In the genomic region with DNA sequence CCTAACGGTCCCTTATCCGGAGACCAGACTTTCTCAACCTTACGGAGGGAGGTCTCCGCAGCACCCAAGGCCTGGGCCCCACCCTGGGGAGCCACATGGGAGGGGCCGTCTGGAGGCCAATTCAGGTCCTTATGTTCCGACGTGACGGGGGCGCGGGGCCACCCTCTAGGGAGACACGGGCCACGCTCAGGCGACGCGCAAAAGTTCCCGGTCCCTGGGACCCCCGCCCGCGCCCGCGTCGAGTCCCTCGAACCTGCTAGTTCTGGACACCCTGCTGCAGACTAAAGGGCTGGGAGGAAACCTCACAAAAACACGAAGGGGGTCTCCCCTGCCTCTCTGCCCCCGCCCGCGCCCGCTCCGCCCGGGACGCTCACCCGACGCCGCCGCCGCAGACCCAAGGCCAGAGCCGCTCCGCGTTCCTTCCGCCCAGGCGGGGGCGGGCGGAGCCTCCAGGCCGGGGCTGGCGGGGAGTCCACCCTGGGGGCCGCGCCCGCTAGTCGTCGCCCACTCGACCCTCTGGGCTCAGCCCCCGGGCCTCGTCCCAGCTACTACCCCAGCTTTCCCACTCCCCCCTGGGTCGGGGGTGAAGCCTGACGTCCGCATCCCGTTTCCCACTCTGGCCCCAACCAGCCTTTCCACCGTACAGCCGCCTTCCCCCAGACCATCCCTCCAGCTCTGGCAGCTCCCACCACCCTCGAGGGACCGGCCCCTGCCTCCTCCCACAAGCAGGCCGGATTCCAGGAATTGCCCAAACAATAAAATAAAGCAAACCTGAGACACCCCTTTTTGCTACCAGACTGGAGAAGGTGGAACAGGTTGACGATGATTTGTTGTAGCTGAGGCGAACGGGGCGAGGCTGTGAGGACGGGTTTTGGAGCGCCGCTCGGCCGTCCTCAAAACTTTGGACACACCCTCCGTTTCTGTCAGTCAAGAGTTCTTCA, we compare ENCODE assay signal across 1 cellular context.
TF ChIP-seq lines count a peak whose summit lies in the region.

No MANE protein-coding gene starts in this region.

TF ChIP-seq in K562, 482 proteins besides CTCF, POLR2A, EP300 and RAD21 (continues in another document):
- TF ChIP-seq HNRNPLL (IDR thresholded peaks at IDR 0.05; ENCODE audit: low read depth, low read length, poor library complexity, severe bottlenecking): peak; percentile 74
- TF ChIP-seq, protein P1, sequence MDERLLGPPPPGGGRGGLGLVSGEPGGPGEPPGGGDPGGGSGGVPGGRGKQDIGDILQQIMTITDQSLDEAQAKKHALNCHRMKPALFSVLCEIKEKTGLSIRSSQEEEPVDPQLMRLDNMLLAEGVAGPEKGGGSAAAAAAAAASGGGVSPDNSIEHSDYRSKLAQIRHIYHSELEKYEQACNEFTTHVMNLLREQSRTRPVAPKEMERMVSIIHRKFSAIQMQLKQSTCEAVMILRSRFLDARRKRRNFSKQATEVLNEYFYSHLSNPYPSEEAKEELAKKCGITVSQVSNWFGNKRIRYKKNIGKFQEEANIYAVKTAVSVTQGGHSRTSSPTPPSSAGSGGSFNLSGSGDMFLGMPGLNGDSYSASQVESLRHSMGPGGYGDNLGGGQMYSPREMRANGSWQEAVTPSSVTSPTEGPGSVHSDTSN (CRISPR knock-in tag; IDR thresholded peaks at IDR 0.05; ENCODE audit: low read depth): no peak
- TF ChIP-seq, protein P1 (tag; conservative IDR thresholded peaks at IDR 0.05; ENCODE audit: low read depth): peak; percentile 63; the same call in 1 of the 2 replicates
- TF ChIP-seq ELF2 (CRISPR knock-in tag; IDR thresholded peaks at IDR 0.05): 0 out of 2 replicates have a peak, but pooled peaks have one; percentile 50
- TF ChIP-seq ZNF408 (CRISPR knock-in tag; IDR thresholded peaks at IDR 0.05; ENCODE audit: low read depth): no peak
- TF ChIP-seq HDAC1 (IDR thresholded peaks at IDR 0.05): peak in 1 of 2 experiments; percentile 61; a peak in 1 of 4 replicates
- no peak for TF ChIP-seq ZNF41 (CRISPR knock-in tag; conservative IDR thresholded peaks at IDR 0.05)
- TF ChIP-seq, protein P2, sequence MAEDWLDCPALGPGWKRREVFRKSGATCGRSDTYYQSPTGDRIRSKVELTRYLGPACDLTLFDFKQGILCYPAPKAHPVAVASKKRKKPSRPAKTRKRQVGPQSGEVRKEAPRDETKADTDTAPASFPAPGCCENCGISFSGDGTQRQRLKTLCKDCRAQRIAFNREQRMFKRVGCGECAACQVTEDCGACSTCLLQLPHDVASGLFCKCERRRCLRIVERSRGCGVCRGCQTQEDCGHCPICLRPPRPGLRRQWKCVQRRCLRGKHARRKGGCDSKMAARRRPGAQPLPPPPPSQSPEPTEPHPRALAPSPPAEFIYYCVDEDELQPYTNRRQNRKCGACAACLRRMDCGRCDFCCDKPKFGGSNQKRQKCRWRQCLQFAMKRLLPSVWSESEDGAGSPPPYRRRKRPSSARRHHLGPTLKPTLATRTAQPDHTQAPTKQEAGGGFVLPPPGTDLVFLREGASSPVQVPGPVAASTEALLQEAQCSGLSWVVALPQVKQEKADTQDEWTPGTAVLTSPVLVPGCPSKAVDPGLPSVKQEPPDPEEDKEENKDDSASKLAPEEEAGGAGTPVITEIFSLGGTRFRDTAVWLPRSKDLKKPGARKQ (CRISPR knock-in tag; IDR thresholded peaks at IDR 0.05): no peak
- TF ChIP-seq FOXA3 (CRISPR knock-in tag; conservative IDR thresholded peaks at IDR 0.05 in 1 of 2, IDR thresholded peaks at IDR 0.05 in 1 of 2): peak in 1 of 2 experiments; percentile 6; a peak in 1 of 4 replicates
- TF ChIP-seq ZBTB17 (CRISPR knock-in tag; IDR thresholded peaks at IDR 0.05): 0 out of 2 replicates have a peak, but pooled peaks have one; percentile 39
- peak; percentile 34 to 86; a peak in 3 of 4 replicates for TF ChIP-seq MAZ (CRISPR knock-in tag; conservative IDR thresholded peaks at IDR 0.05 in 1 of 2, IDR thresholded peaks at IDR 0.05 in 1 of 2)
- no peak for TF ChIP-seq ATF1 (CRISPR knock-in tag; IDR thresholded peaks at IDR 0.05)
- peak; percentile 49 for TF ChIP-seq ATF1 (tag; IDR thresholded peaks at IDR 0.05)
- no peak for TF ChIP-seq LEF1 (IDR thresholded peaks at IDR 0.05)
- 0 out of 2 replicates have a peak, but pooled peaks have one; percentile 3 for TF ChIP-seq EP400 (IDR thresholded peaks at IDR 0.05)
- no peak for TF ChIP-seq ZNF445 (CRISPR knock-in tag; IDR thresholded peaks at IDR 0.05; ENCODE audit: low read depth)
- no peak for TF ChIP-seq ZNF354B (CRISPR knock-in tag; IDR thresholded peaks at IDR 0.05)
- TF ChIP-seq NONO (IDR thresholded peaks at IDR 0.05; ENCODE audit: low read depth in 2 of 2, low read length in 1 of 2): 0 out of 4 replicates have a peak, but pooled peaks of 1 of the 2 experiments have one; percentile 65
- TF ChIP-seq KLF16 (IDR thresholded peaks at IDR 0.05): no peak
- peak; percentile 76 for TF ChIP-seq NCOA6 (IDR thresholded peaks at IDR 0.05)
- TF ChIP-seq NR4A1 (CRISPR knock-in tag; IDR thresholded peaks at IDR 0.05): 0 out of 2 replicates have a peak, but pooled peaks have one; percentile 34
- TF ChIP-seq NR4A1 (tag; IDR thresholded peaks at IDR 0.05): no peak
- TF ChIP-seq, protein P3, sequence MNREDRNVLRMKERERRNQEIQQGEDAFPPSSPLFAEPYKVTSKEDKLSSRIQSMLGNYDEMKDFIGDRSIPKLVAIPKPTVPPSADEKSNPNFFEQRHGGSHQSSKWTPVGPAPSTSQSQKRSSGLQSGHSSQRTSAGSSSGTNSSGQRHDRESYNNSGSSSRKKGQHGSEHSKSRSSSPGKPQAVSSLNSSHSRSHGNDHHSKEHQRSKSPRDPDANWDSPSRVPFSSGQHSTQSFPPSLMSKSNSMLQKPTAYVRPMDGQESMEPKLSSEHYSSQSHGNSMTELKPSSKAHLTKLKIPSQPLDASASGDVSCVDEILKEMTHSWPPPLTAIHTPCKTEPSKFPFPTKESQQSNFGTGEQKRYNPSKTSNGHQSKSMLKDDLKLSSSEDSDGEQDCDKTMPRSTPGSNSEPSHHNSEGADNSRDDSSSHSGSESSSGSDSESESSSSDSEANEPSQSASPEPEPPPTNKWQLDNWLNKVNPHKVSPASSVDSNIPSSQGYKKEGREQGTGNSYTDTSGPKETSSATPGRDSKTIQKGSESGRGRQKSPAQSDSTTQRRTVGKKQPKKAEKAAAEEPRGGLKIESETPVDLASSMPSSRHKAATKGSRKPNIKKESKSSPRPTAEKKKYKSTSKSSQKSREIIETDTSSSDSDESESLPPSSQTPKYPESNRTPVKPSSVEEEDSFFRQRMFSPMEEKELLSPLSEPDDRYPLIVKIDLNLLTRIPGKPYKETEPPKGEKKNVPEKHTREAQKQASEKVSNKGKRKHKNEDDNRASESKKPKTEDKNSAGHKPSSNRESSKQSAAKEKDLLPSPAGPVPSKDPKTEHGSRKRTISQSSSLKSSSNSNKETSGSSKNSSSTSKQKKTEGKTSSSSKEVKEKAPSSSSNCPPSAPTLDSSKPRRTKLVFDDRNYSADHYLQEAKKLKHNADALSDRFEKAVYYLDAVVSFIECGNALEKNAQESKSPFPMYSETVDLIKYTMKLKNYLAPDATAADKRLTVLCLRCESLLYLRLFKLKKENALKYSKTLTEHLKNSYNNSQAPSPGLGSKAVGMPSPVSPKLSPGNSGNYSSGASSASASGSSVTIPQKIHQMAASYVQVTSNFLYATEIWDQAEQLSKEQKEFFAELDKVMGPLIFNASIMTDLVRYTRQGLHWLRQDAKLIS (CRISPR knock-in tag; IDR thresholded peaks at IDR 0.05): peak; percentile 70; the same call in 1 of the 2 replicates
- TF ChIP-seq, protein P4, sequence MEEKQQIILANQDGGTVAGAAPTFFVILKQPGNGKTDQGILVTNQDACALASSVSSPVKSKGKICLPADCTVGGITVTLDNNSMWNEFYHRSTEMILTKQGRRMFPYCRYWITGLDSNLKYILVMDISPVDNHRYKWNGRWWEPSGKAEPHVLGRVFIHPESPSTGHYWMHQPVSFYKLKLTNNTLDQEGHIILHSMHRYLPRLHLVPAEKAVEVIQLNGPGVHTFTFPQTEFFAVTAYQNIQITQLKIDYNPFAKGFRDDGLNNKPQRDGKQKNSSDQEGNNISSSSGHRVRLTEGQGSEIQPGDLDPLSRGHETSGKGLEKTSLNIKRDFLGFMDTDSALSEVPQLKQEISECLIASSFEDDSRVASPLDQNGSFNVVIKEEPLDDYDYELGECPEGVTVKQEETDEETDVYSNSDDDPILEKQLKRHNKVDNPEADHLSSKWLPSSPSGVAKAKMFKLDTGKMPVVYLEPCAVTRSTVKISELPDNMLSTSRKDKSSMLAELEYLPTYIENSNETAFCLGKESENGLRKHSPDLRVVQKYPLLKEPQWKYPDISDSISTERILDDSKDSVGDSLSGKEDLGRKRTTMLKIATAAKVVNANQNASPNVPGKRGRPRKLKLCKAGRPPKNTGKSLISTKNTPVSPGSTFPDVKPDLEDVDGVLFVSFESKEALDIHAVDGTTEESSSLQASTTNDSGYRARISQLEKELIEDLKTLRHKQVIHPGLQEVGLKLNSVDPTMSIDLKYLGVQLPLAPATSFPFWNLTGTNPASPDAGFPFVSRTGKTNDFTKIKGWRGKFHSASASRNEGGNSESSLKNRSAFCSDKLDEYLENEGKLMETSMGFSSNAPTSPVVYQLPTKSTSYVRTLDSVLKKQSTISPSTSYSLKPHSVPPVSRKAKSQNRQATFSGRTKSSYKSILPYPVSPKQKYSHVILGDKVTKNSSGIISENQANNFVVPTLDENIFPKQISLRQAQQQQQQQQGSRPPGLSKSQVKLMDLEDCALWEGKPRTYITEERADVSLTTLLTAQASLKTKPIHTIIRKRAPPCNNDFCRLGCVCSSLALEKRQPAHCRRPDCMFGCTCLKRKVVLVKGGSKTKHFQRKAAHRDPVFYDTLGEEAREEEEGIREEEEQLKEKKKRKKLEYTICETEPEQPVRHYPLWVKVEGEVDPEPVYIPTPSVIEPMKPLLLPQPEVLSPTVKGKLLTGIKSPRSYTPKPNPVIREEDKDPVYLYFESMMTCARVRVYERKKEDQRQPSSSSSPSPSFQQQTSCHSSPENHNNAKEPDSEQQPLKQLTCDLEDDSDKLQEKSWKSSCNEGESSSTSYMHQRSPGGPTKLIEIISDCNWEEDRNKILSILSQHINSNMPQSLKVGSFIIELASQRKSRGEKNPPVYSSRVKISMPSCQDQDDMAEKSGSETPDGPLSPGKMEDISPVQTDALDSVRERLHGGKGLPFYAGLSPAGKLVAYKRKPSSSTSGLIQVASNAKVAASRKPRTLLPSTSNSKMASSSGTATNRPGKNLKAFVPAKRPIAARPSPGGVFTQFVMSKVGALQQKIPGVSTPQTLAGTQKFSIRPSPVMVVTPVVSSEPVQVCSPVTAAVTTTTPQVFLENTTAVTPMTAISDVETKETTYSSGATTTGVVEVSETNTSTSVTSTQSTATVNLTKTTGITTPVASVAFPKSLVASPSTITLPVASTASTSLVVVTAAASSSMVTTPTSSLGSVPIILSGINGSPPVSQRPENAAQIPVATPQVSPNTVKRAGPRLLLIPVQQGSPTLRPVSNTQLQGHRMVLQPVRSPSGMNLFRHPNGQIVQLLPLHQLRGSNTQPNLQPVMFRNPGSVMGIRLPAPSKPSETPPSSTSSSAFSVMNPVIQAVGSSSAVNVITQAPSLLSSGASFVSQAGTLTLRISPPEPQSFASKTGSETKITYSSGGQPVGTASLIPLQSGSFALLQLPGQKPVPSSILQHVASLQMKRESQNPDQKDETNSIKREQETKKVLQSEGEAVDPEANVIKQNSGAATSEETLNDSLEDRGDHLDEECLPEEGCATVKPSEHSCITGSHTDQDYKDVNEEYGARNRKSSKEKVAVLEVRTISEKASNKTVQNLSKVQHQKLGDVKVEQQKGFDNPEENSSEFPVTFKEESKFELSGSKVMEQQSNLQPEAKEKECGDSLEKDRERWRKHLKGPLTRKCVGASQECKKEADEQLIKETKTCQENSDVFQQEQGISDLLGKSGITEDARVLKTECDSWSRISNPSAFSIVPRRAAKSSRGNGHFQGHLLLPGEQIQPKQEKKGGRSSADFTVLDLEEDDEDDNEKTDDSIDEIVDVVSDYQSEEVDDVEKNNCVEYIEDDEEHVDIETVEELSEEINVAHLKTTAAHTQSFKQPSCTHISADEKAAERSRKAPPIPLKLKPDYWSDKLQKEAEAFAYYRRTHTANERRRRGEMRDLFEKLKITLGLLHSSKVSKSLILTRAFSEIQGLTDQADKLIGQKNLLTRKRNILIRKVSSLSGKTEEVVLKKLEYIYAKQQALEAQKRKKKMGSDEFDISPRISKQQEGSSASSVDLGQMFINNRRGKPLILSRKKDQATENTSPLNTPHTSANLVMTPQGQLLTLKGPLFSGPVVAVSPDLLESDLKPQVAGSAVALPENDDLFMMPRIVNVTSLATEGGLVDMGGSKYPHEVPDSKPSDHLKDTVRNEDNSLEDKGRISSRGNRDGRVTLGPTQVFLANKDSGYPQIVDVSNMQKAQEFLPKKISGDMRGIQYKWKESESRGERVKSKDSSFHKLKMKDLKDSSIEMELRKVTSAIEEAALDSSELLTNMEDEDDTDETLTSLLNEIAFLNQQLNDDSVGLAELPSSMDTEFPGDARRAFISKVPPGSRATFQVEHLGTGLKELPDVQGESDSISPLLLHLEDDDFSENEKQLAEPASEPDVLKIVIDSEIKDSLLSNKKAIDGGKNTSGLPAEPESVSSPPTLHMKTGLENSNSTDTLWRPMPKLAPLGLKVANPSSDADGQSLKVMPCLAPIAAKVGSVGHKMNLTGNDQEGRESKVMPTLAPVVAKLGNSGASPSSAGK (IDR thresholded peaks at IDR 0.05): peak; percentile 74
- TF ChIP-seq GTF2E2 (tag; IDR thresholded peaks at IDR 0.05): 0 out of 2 replicates have a peak, but pooled peaks have one; percentile 13
- TF ChIP-seq, protein P5, sequence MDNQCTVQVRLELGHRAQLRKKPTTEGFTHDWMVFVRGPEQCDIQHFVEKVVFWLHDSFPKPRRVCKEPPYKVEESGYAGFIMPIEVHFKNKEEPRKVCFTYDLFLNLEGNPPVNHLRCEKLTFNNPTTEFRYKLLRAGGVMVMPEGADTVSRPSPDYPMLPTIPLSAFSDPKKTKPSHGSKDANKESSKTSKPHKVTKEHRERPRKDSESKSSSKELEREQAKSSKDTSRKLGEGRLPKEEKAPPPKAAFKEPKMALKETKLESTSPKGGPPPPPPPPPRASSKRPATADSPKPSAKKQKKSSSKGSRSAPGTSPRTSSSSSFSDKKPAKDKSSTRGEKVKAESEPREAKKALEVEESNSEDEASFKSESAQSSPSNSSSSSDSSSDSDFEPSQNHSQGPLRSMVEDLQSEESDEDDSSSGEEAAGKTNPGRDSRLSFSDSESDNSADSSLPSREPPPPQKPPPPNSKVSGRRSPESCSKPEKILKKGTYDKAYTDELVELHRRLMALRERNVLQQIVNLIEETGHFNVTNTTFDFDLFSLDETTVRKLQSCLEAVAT (IDR thresholded peaks at IDR 0.05): peak in 1 of 2 experiments; percentile 47; a peak in 2 of 4 replicates
- peak; percentile 44; the same call in 1 of the 2 replicates for TF ChIP-seq ETV5 (CRISPR knock-in tag; IDR thresholded peaks at IDR 0.05; ENCODE audit: low read depth)
- peak; percentile 83 for TF ChIP-seq RBFOX2 (IDR thresholded peaks at IDR 0.05; ENCODE audit: low read depth, low read length)
- 0 out of 2 replicates have a peak, but pooled peaks have one; percentile 51 for TF ChIP-seq HSF4 (CRISPR knock-in tag; IDR thresholded peaks at IDR 0.05; ENCODE audit: borderline replicate concordance)
- peak; percentile 14 for TF ChIP-seq SAP30 (IDR thresholded peaks at IDR 0.05; ENCODE audit: borderline replicate concordance, insufficient read depth, low read depth, low read length, poor library complexity, severe bottlenecking)
